20 cellular contexts compared by ENCODE assay signal in genomic region chr20:54098044-54098443, GRCh38. TPM values are rescaled to one million over a fixed set of nuclear protein-coding genes. Genes with fewer than 3 reads are reported as not detected.
DNase-seq lines count a peak whose midpoint lies in the region; ATAC-seq and TF ChIP-seq lines count a peak whose summit lies in the region.
"Had no signal": no experiment of that assay in that cellular context is flagged by ENCODE, and none has a peak within 500 bp of the region (broad histone marks: within the 10 kb centered on the region; RNA-seq: fewer than 3 reads in every experiment).

No MANE protein-coding gene starts in this region.

- no peaks in the 10 kb centered on the region for H3K9me3 ChIP-seq in BLaER1 treated with 17β-estradiol and CSF1 and Interleukin-3, amounts not matched to agents 10 nM and 100 nM (replicated peaks in 1 of 11)
- H3K9me3 ChIP-seq in Panc1 (ENCODE audit: control insufficient read depth, insufficient read depth, low read depth, low read length) = no peaks in the 10 kb centered on the region
- 0 out of 2 replicates have a peak, but pooled peaks cover 3% of the 10 kb centered on the region for H3K9me3 ChIP-seq in PC-9 (ENCODE audit: insufficient read depth, low read depth)
- H3K9me3 ChIP-seq: BE2C had no signal

- no peak overlapping the region for H3K27ac Mint-ChIP-seq in activated CD8-positive, alpha-beta memory T cell treated with anti-CD3 and anti-CD28 coated beads, Interleukin-2, amount 10 ng/mL, durations not matched to agents 7 days and 5 days
- H3K27ac Mint-ChIP-seq: CD14-positive monocyte; CD8-positive, alpha-beta T cell; H9 had no signal

- 0 out of 22 replicates have a peak overlapping the region, but pooled peaks of 1 of the 11 experiments have one; percentile 0 for H3K9ac ChIP-seq in BLaER1 treated with 17β-estradiol and CSF1 and Interleukin-3, amounts not matched to agents 10 nM and 100 nM

- intact Hi-C loops in Panc1 (cut with micrococcal nuclease; ENCODE audit: unreplicated experiment) (no loop called here), PC-9 (cut with micrococcal nuclease; ENCODE audit: unreplicated experiment) (no loop called here)

- H3K79me2 ChIP-seq in PC-9 (ENCODE audit: low read depth) = no peaks in the 10 kb centered on the region

- no peak overlapping the region for H3K27ac ChIP-seq in BLaER1 treated with 17β-estradiol and CSF1 and Interleukin-3, amounts not matched to agents 10 nM and 100 nM
- H3K27ac ChIP-seq in Panc1 (ENCODE audit: low read length) (peak overlapping the region; percentile 62; the same call in 1 of the 2 replicates), PC-9 (no peak overlapping the region)

- no peaks in the 10 kb centered on the region for H3K9me2 ChIP-seq in PC-9 (ENCODE audit: insufficient read depth)

- TF ChIP-seq CTCF in Panc1 (IDR thresholded peaks at IDR 0.05) (no peak), PC-9 (conservative IDR thresholded peaks at IDR 0.05) (no peak)

- H3K4me2 ChIP-seq in BLaER1 treated with 17β-estradiol and CSF1 and Interleukin-3, amounts not matched to agents 10 nM and 100 nM = peak overlapping the region in 9 of 11 experiments; percentile 25 to 59 (median 50); a peak in 11 of 22 replicates
- no peak overlapping the region for H3K4me2 ChIP-seq in PC-9

- no peaks in the 10 kb centered on the region for H3K27me3 ChIP-seq in BLaER1 treated with 17β-estradiol and CSF1 and Interleukin-3, amounts not matched to agents 10 nM and 100 nM
- H3K27me3 ChIP-seq in Panc1 (ENCODE audit: control insufficient read depth, insufficient read depth, low read length) = no peaks in the 10 kb centered on the region
- H3K27me3 ChIP-seq in PC-9 (ENCODE audit: insufficient read depth, low read depth) = no peaks in the 10 kb centered on the region
- H3K27me3 ChIP-seq: BE2C had no signal

- no peaks in the 10 kb centered on the region for H4K20me1 ChIP-seq in BLaER1 treated with 17β-estradiol and CSF1 and Interleukin-3, amounts not matched to agents 10 nM and 100 nM
- H4K20me1 ChIP-seq in PC-9 (ENCODE audit: insufficient read depth) = no peaks in the 10 kb centered on the region

- in situ Hi-C loops in Panc1 (cut with HindIII; ENCODE audit: low pct_unique_long_range_greater_than_20kb, low sequenced_read_pairs) = no loop called here

- H3K4me1 ChIP-seq in BLaER1 treated with 17β-estradiol and CSF1 and Interleukin-3, amounts not matched to agents 10 nM and 100 nM = peaks cover 0 to 14% (median 8%) of the 10 kb centered on the region in 10 experiments; a peak in 18 of 20 replicates
- H3K4me1 ChIP-seq in Panc1 (ENCODE audit: control insufficient read depth, insufficient read depth, low read length) (peaks cover 17% of the 10 kb centered on the region), PC-9 (replicated peaks; ENCODE audit: insufficient read depth) (peaks cover 8% of the 10 kb centered on the region; the same call in 1 of the 2 replicates)
- H3K4me1 ChIP-seq: BE2C had no signal

- no peaks in the 10 kb centered on the region for H3F3A ChIP-seq in PC-9 (ENCODE audit: insufficient read depth, low read depth)

- ATAC-seq in Panc1 = no peak
- ATAC-seq in activated CD8-positive, alpha-beta memory T cell treated with anti-CD3 and anti-CD28 coated beads, Interleukin-2, amount 10 ng/mL, durations not matched to agents 7 days and 5 days = no peak
- ATAC-seq: CD8-positive, alpha-beta T cell; GM12878; HepG2 had no signal

- H2AFZ ChIP-seq in PC-9 = no peak overlapping the region; the same call in 1 of the 2 replicates

- peaks cover 4% of the 10 kb centered on the region for H3K4me1 Mint-ChIP-seq in activated CD8-positive, alpha-beta memory T cell treated with anti-CD3 and anti-CD28 coated beads, Interleukin-2, amount 10 ng/mL, durations not matched to agents 7 days and 5 days

- H3K36me3 Mint-ChIP-seq in activated CD8-positive, alpha-beta memory T cell treated with anti-CD3 and anti-CD28 coated beads, Interleukin-2, amount 10 ng/mL, durations not matched to agents 7 days and 5 days = no peaks in the 10 kb centered on the region
- H3K36me3 Mint-ChIP-seq: CD14-positive monocyte; CD8-positive, alpha-beta T cell had no signal

- BruUV-seq in Panc1 (replicated peaks; lab: Mats Ljungman, UMichigan) (no TSS peak), PC-9 (replicated peaks; lab: Mats Ljungman, UMichigan) (no TSS peak)

- no peak for DNase-seq in Panc1 (ENCODE audit: low read depth, low spot score)
- DNase-seq in kidney tubule cell (ENCODE audit: low spot score) = peak; percentile 56
- no peak for DNase-seq in activated CD8-positive, alpha-beta memory T cell treated with anti-CD3 and anti-CD28 coated beads, Interleukin-2, amount 10 ng/mL, durations not matched to agents 7 days and 5 days
- no peak for DNase-seq in nucleus accumbens (lab: John Stamatoyannopoulos, UW)
- DNase-seq in hippocampal formation (lab: John Stamatoyannopoulos, UW) = no peak
- no peak for DNase-seq in PC-9
- DNase-seq: ACHN; BE2C; CD8-positive, alpha-beta T cell; DMS 273 treated with DMSO at 0.1 percent for 48 hours; DMS53; DND-41; EL; H9 had no signal

- no peak overlapping the region for H3K4me3 ChIP-seq in BLaER1 treated with 17β-estradiol and CSF1 and Interleukin-3, amounts not matched to agents 10 nM and 100 nM
- H3K4me3 ChIP-seq in Panc1 (ENCODE audit: low read depth in 2 of 2, low read length in 2 of 2) (no peak overlapping the region), PC-9 (no peak overlapping the region)
- H3K4me3 ChIP-seq: GM12878 had no signal

- no peak overlapping the region for H3K4me3 Mint-ChIP-seq in activated CD8-positive, alpha-beta memory T cell treated with anti-CD3 and anti-CD28 coated beads, Interleukin-2, amount 10 ng/mL, durations not matched to agents 7 days and 5 days
- H3K4me3 Mint-ChIP-seq: CD14-positive monocyte; CD8-positive, alpha-beta T cell; H9 had no signal

- no peaks in the 10 kb centered on the region for H3K9me3 Mint-ChIP-seq in activated CD8-positive, alpha-beta memory T cell treated with anti-CD3 and anti-CD28 coated beads, Interleukin-2, amount 10 ng/mL, durations not matched to agents 7 days and 5 days (ENCODE audit: low read depth)
- H3K9me3 Mint-ChIP-seq: CD14-positive monocyte; CD8-positive, alpha-beta T cell; IgD-negative memory B cell had no signal

- CTCF ChIA-PET in Panc1 (lab: Charles Lee) (no interaction called here), PC-9 (lab: Charles Lee) (interaction anchor here (0.6 to 1.6 kb wide), 4 partner anchors 30 to 100 kb away, joined by 3 to 8 read pairs (median 7); no protein-coding TSS in a partner anchor)
- CTCF ChIA-PET in activated CD8-positive, alpha-beta memory T cell treated with anti-CD3 and anti-CD28 coated beads, Interleukin-2, amount 10 ng/mL, durations not matched to agents 7 days and 5 days (lab: Charles Lee) = interaction anchor here (0.6 to 6.5 kb wide), 6 partner anchors 8 to 110 kb away, joined by 3 to 73 read pairs (median 6); partner anchors contain the start of gene PFDN4

- POLR2A ChIA-PET in Panc1 (lab: Charles Lee) (no interaction called here), PC-9 (lab: Charles Lee; ENCODE audit: unreplicated experiment) (interaction anchor here (0.7 kb wide), 1 partner anchor 86 kb away, joined by 4 read pairs; no protein-coding TSS in a partner anchor)

- no peaks in the 10 kb centered on the region for H3K36me3 ChIP-seq in BLaER1 treated with 17β-estradiol and CSF1 and Interleukin-3, amounts not matched to agents 10 nM and 100 nM
- no peaks in the 10 kb centered on the region for H3K36me3 ChIP-seq in Panc1 (ENCODE audit: control insufficient read depth, insufficient read depth, low read length)
- no peaks in the 10 kb centered on the region for H3K36me3 ChIP-seq in PC-9 (ENCODE audit: low read depth)
- H3K36me3 ChIP-seq: BE2C had no signal

- H3K27me3 Mint-ChIP-seq in activated CD8-positive, alpha-beta memory T cell treated with anti-CD3 and anti-CD28 coated beads, Interleukin-2, amount 10 ng/mL, durations not matched to agents 7 days and 5 days = peaks cover 3% of the 10 kb centered on the region

RNA-seq across cellular contexts. Expression of gene BCAS1, which starts 27.6 kb away (rescaled TPM):
- total RNA-seq in Panc1 (2021; ENCODE audit: unreplicated experiment) = 3.1 TPM
- polyA plus RNA-seq in Panc1 (2012; ENCODE audit: insufficient read length) = 4.0 TPM
- under 1 TPM in 1 of 2 experiments, not detected in 1; 0.14 TPM for total RNA-seq in activated CD8-positive, alpha-beta memory T cell treated with anti-CD3 and anti-CD28 coated beads, Interleukin-2, amount 10 ng/mL, durations not matched to agents 7 days and 5 days
- total RNA-seq in PC-9 (2021) = 3.9 and 4.0 TPM in 2 replicates
- total RNA-seq: CD8-positive, alpha-beta T cell; G401 had no signal
